30 cellular contexts compared by ENCODE assay signal in the genomic region with DNA sequence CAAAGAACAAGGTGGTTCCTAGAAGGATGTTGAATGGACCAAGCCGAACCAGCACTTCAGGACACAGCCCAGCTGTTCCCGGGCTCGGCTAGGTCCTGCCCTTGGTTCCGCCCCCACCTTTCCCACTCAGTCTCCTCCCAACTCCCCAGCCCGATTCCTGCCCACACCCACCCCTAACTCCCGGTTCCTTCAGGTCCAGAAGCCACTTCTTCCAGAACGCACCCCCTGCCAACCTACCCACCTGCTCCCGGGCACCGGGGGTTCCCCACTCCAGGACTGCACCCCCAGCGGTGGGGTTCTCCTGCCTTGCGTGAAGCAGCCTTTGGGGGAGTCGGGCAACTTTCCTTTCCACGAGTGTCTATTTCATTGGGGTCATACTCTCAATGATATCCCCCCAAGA.
"Had no signal": no experiment of that assay in that cellular context is flagged by ENCODE, and none has a peak within 500 bp of the region (broad histone marks: within the 10 kb centered on the region; RNA-seq: fewer than 3 reads in every experiment).

No MANE protein-coding gene starts in this region.

- H3K27ac Mint-ChIP-seq: nephron; progenitor cell of endocrine pancreas; stimulated activated naive B cell treated with anti-CD40 and anti-IgM and Interleukin-4, amounts not matched to agents 10 μg/mL and 1 μg/mL and 100 μg/mL, for 72 hours had no signal

- H3K27me3 Mint-ChIP-seq: naive thymus-derived CD8-positive, alpha-beta T cell; stimulated activated naive B cell treated with anti-CD40 and anti-IgM and Interleukin-4, amounts not matched to agents 10 μg/mL and 1 μg/mL and 100 μg/mL, for 72 hours had no signal

- H3K27ac ChIP-seq: left lung, lower lobe of right lung, neutrophil, ovary, skin epidermis, stomach, suprapubic skin, thoracic aorta, tibial artery, upper lobe of right lung had no signal

- H3K4me1 Mint-ChIP-seq: nephron had no signal

- H3K4me3 ChIP-seq: left lung, lower lobe of right lung, ovary, skin epidermis, stomach, suprapubic skin, thoracic aorta, tibial artery, upper lobe of right lung had no signal

- H3K9me3 Mint-ChIP-seq: immature natural killer cell; naive thymus-derived CD8-positive, alpha-beta T cell; nephron; neural crest cell; stimulated activated naive B cell treated with anti-CD40 and anti-IgM and Interleukin-4, amounts not matched to agents 10 μg/mL and 1 μg/mL and 100 μg/mL, for 72 hours had no signal

- H3K27me3 ChIP-seq: left lung, neutrophil, ovary, stomach, suprapubic skin, tibial artery, upper lobe of right lung had no signal

- DNase-seq: hypothalamus; immature natural killer cell; kidney; left colon; mammary epithelial cell; mesenchymal stem cell; naive thymus-derived CD8-positive, alpha-beta T cell; occipital lobe; ovary; stimulated activated CD4-positive, alpha-beta T cell treated with anti-CD3 and anti-CD28 coated beads, Interleukin-12 subunit alpha, Interleukin-12 subunit beta, amount 100 ng/mL, for 4 hours; stimulated activated CD4-positive, alpha-beta T cell treated with anti-CD3 and anti-CD28 coated beads, Interleukin-15, amount 100 ng/mL, for 24 hours; stimulated activated CD4-positive, alpha-beta T cell treated with anti-CD3 and anti-CD28 coated beads, Interleukin-2, amount 100 ng/mL, for 24 hours; stimulated activated CD4-positive, alpha-beta T cell treated with anti-CD3 and anti-CD28 coated beads, Interleukin-4, amount 100 ng/mL, for 1 hour; stimulated activated naive B cell treated with anti-CD40 and anti-IgM and Interleukin-4, amounts not matched to agents 10 μg/mL and 1 μg/mL and 100 μg/mL, for 72 hours; stimulated activated naive CD8-positive, alpha-beta T cell treated with anti-CD3 and anti-CD28 coated beads, Interleukin-15, Interleukin-2, amounts not matched to agents 100 U/mL and 50 U/mL, for 24 hours; tibial artery; trophoblast cell; upper lobe of right lung had no signal

- H3K9me3 ChIP-seq: left lung, lower lobe of right lung, neutrophil, ovary, stomach, suprapubic skin, thoracic aorta, tibial artery, upper lobe of right lung had no signal

- H3K36me3 ChIP-seq: ovary had no signal

- ATAC-seq: left colon; left lung; lower lobe of right lung; naive thymus-derived CD8-positive, alpha-beta T cell; right cardiac atrium; sciatic nerve; stimulated activated naive B cell treated with anti-CD40 and anti-IgM and Interleukin-4, amounts not matched to agents 10 μg/mL and 1 μg/mL and 100 μg/mL, for 72 hours; stimulated activated naive CD8-positive, alpha-beta T cell treated with anti-CD3 and anti-CD28 coated beads, Interleukin-15, Interleukin-2, amounts not matched to agents 100 U/mL and 50 U/mL, for 24 hours; upper lobe of right lung had no signal

- H3K4me3 Mint-ChIP-seq: immature natural killer cell; naive thymus-derived CD8-positive, alpha-beta T cell; nephron; neural crest cell; stimulated activated naive B cell treated with anti-CD40 and anti-IgM and Interleukin-4, amounts not matched to agents 10 μg/mL and 1 μg/mL and 100 μg/mL, for 72 hours had no signal

- H3K4me1 ChIP-seq: left lung, lower lobe of right lung, suprapubic skin, tibial artery, upper lobe of right lung had no signal
